28 cellular contexts compared by ENCODE assay signal in the genomic region with DNA sequence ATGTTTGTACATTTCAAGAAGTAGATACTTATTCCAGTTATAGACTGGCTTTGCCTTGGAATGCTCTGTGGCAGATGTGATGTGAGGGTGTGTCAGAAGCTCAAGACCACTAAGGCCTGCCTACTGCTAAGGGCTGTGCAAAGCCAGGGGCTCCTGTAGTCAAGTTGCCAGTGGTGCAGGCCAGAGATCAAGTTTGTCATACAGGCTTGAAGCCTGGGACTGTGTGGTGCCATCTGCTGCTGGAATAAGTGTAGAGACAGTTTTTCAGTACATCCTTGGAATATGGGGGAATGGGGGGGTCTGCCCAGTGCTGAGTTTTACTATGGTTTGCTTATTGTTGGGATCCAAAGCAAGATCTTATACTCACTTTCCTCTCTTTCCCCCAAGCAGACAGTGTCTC.
"Had no signal": no experiment of that assay in that cellular context is flagged by ENCODE, and none has a peak within 500 bp of the region (broad histone marks: within the 10 kb centered on the region; RNA-seq: fewer than 3 reads in every experiment).

No MANE protein-coding gene starts in this region.

- H3K4me1 Mint-ChIP-seq: activated CD4-positive, alpha-beta T cell treated with anti-CD3 and anti-CD28 coated beads, Interleukin-2, amount 10 ng/mL, durations not matched to agents 24 days and 14 days; activated CD8-positive, alpha-beta memory T cell treated with anti-CD3 and anti-CD28 coated beads, Interleukin-2, amount 10 ng/mL, durations not matched to agents 7 days and 5 days; activated naive CD4-positive, alpha-beta T cell treated with anti-CD3 and anti-CD28 coated beads, Interleukin-2, amount 50 U/mL, for 24 hours; natural killer cell had no signal

- H3K4me2 ChIP-seq: smooth muscle cell had no signal

- H3K9me3 Mint-ChIP-seq: activated naive CD4-positive, alpha-beta T cell treated with anti-CD3 and anti-CD28 coated beads, Interleukin-2, amount 50 U/mL, for 24 hours; dendritic cell treated with granulocyte-macrophage colony-stimulating factor and Interleukin-4, amounts not matched to agents 40 ng/mL and 50 ng/mL, for 4 days had no signal

- H3K27ac Mint-ChIP-seq: activated CD4-positive, alpha-beta T cell treated with anti-CD3 and anti-CD28 coated beads, Interleukin-2, amount 10 ng/mL, durations not matched to agents 24 days and 14 days; activated CD8-positive, alpha-beta memory T cell treated with anti-CD3 and anti-CD28 coated beads, Interleukin-2, amount 10 ng/mL, durations not matched to agents 7 days and 5 days; activated CD8-positive, alpha-beta T cell treated with anti-CD3 and anti-CD28 coated beads for 36 hours; activated naive CD4-positive, alpha-beta T cell treated with anti-CD3 and anti-CD28 coated beads, Interleukin-2, amount 50 U/mL, for 24 hours; brain; dendritic cell treated with granulocyte-macrophage colony-stimulating factor and Interleukin-4, amounts not matched to agents 40 ng/mL and 50 ng/mL, for 4 days; natural killer cell; progenitor cell of endocrine pancreas; T-helper 2 cell treated with Interferon-gamma antibody and Interleukin-4, amounts not matched to agents 5 μg/mL and 100 μg/mL, for 36 hours had no signal

- H3K27me3 Mint-ChIP-seq: activated CD4-positive, alpha-beta T cell treated with anti-CD3 and anti-CD28 coated beads, Interleukin-2, amount 10 ng/mL, durations not matched to agents 24 days and 14 days; activated CD8-positive, alpha-beta memory T cell treated with anti-CD3 and anti-CD28 coated beads, Interleukin-2, amount 10 ng/mL, durations not matched to agents 7 days and 5 days; activated CD8-positive, alpha-beta T cell treated with anti-CD3 and anti-CD28 coated beads for 36 hours; activated naive CD4-positive, alpha-beta T cell treated with anti-CD3 and anti-CD28 coated beads, Interleukin-2, amount 50 U/mL, for 24 hours; brain; dendritic cell treated with granulocyte-macrophage colony-stimulating factor and Interleukin-4, amounts not matched to agents 40 ng/mL and 50 ng/mL, for 4 days; progenitor cell of endocrine pancreas had no signal

- H3K36me3 ChIP-seq: gastrocnemius medialis, sigmoid colon, uterus had no signal

- H3K9me3 ChIP-seq: gastrocnemius medialis, sigmoid colon, testis, uterus had no signal

- H3K4me3 Mint-ChIP-seq: activated CD4-positive, alpha-beta T cell treated with anti-CD3 and anti-CD28 coated beads, Interleukin-2, amount 10 ng/mL, durations not matched to agents 24 days and 14 days; activated CD8-positive, alpha-beta memory T cell treated with anti-CD3 and anti-CD28 coated beads, Interleukin-2, amount 10 ng/mL, durations not matched to agents 7 days and 5 days; activated CD8-positive, alpha-beta T cell treated with anti-CD3 and anti-CD28 coated beads for 36 hours; activated naive CD4-positive, alpha-beta T cell treated with anti-CD3 and anti-CD28 coated beads, Interleukin-2, amount 50 U/mL, for 24 hours; brain; dendritic cell treated with granulocyte-macrophage colony-stimulating factor and Interleukin-4, amounts not matched to agents 40 ng/mL and 50 ng/mL, for 4 days; natural killer cell; T-helper 2 cell treated with Interferon-gamma antibody and Interleukin-4, amounts not matched to agents 5 μg/mL and 100 μg/mL, for 36 hours had no signal

- H3K36me3 Mint-ChIP-seq: activated CD8-positive, alpha-beta memory T cell treated with anti-CD3 and anti-CD28 coated beads, Interleukin-2, amount 10 ng/mL, durations not matched to agents 7 days and 5 days; activated naive CD4-positive, alpha-beta T cell treated with anti-CD3 and anti-CD28 coated beads, Interleukin-2, amount 50 U/mL, for 24 hours; brain; natural killer cell had no signal

- H3K4me1 ChIP-seq: gastrocnemius medialis, sigmoid colon, testis, uterus had no signal

- DNase-seq: activated CD4-positive, alpha-beta T cell treated with anti-CD3 and anti-CD28 coated beads, Interleukin-2, amount 10 ng/mL, durations not matched to agents 24 days and 14 days; activated CD4-positive, CD25-positive, alpha-beta regulatory T cell; activated CD8-positive, alpha-beta memory T cell treated with anti-CD3 and anti-CD28 coated beads, Interleukin-2, amount 10 ng/mL, durations not matched to agents 7 days and 5 days; activated CD8-positive, alpha-beta T cell treated with anti-CD3 and anti-CD28 coated beads for 36 hours; activated gamma-delta T cell treated with Interleukin-2 at 50 U/mL for 16 hours; anterior cingulate cortex; caudate nucleus; effector CD4-positive, alpha-beta T cell; gastrocnemius medialis; hippocampal formation; left ventricle myocardium superior; mammary epithelial cell; midbrain; natural killer cell; retina; sigmoid colon; stimulated activated CD4-positive, alpha-beta T cell treated with anti-CD3 and anti-CD28 coated beads, Interleukin-15, amount 100 ng/mL, for 24 hours; stimulated activated naive CD4-positive, alpha-beta T cell; testis; trophoblast cell; uterus had no signal

- H3K27me3 ChIP-seq: gastrocnemius medialis, sigmoid colon, testis, uterus had no signal

- H3K4me3 ChIP-seq: gastrocnemius medialis, sigmoid colon, smooth muscle cell, testis, uterus had no signal

- ATAC-seq: activated CD8-positive, alpha-beta memory T cell treated with anti-CD3 and anti-CD28 coated beads, Interleukin-2, amount 10 ng/mL, durations not matched to agents 7 days and 5 days; activated CD8-positive, alpha-beta T cell treated with anti-CD3 and anti-CD28 coated beads for 36 hours; esophagus mucosa; gastrocnemius medialis; left ventricle myocardium superior; natural killer cell had no signal

- H3K27ac ChIP-seq: gastrocnemius medialis, sigmoid colon, testis, uterus had no signal
